17 cellular contexts compared by ENCODE assay signal in the genomic region with DNA sequence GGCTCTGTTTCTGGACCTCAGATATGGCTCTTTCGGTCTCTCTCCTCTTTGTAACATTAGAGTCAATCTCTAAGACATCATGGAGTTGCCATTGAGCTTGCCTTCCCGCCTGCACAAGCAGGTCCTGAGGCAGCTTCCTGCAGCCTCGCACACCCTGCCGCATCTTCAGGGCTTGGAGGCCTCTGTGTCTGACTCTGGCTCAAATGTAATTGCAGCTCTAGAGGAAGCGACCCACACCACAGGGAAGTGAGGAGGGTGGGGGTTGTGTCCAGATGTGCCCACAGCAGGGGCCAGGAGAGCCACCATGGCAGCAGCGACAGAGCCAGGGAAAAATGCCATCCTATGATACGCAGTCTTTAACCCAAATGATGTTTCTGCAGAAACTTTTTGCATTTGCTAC.
DNase-seq lines count a peak whose midpoint lies in the region; ATAC-seq and TF ChIP-seq lines count a peak whose summit lies in the region.
"Had no signal": no experiment of that assay in that cellular context is flagged by ENCODE, and none has a peak within 500 bp of the region (broad histone marks: within the 10 kb centered on the region; RNA-seq: fewer than 3 reads in every experiment).

No MANE protein-coding gene starts in this region.

- H3K27ac ChIP-seq in heart right ventricle (peak overlapping the region; percentile 41 to 96 (median 84)), parathyroid adenoma (peak overlapping the region; percentile 29), transverse colon (peak overlapping the region; percentile 34 to 70 (median 50))
- H3K27ac ChIP-seq: cardiac muscle cell had no signal

- intact Hi-C loops in Right ventricle myocardium inferior (cut with DNase I) (loop anchor here (5.0 kb wide), 2 partner anchors 43 to 47 kb away; no protein-coding TSS in a partner anchor), left cardiac atrium (cut with DNase I) (loop anchor here in 1 of 2 donors (10.0 kb wide), 1 partner anchor 170 kb away; no protein-coding TSS in a partner anchor), heart right ventricle (cut with DNase I) (loop anchor here in 2 of 10 donors (5.0 kb wide), 2 partner anchors 43 to 172 kb away; no protein-coding TSS in a partner anchor), transverse colon (cut with DNase I; ENCODE audit: low total_unique reads) (no loop called here)

- H3K9me3 ChIP-seq in heart right ventricle (no peaks in the 10 kb centered on the region), parathyroid adenoma (ENCODE audit: control insufficient read depth, low read length) (no peaks in the 10 kb centered on the region), transverse colon (no peaks in the 10 kb centered on the region), T-helper 17 cell (ENCODE audit: control insufficient read depth, low read length, poor library complexity, severe bottlenecking) (no peaks in the 10 kb centered on the region)
- H3K9me3 ChIP-seq: Peyer's patch had no signal

- peaks cover 12% of the 10 kb centered on the region for H3K27me3 Mint-ChIP-seq in T-helper 17 cell
- H3K27me3 Mint-ChIP-seq: activated CD4-positive, alpha-beta T cell treated with anti-CD3 and anti-CD28 coated beads, Interleukin-2, amount 10 ng/mL, durations not matched to agents 7 days and 5 days; stimulated activated naive CD8-positive, alpha-beta T cell treated with anti-CD3 and anti-CD28 coated beads, Interleukin-15, amount 100 ng/mL, for 72 hours had no signal

- TF ChIP-seq EP300 in transverse colon (IDR thresholded peaks at IDR 0.05; ENCODE audit: low read depth), result no peak

- peaks cover 13 to 88% (median 46%) of the 10 kb centered on the region in 9 donors for H3K4me1 ChIP-seq in heart right ventricle
- no peaks in the 10 kb centered on the region for H3K4me1 ChIP-seq in parathyroid adenoma
- peaks cover 0 to 17% (median 12%) of the 10 kb centered on the region in 4 donors for H3K4me1 ChIP-seq in transverse colon

- no peak overlapping the region for H3K4me3 Mint-ChIP-seq in T-helper 17 cell
- H3K4me3 Mint-ChIP-seq: activated CD4-positive, alpha-beta T cell treated with anti-CD3 and anti-CD28 coated beads, Interleukin-2, amount 10 ng/mL, durations not matched to agents 7 days and 5 days; stimulated activated naive CD8-positive, alpha-beta T cell treated with anti-CD3 and anti-CD28 coated beads, Interleukin-15, amount 100 ng/mL, for 72 hours had no signal

- 91% methylated on average over 7 of the region's 7 CpGs for WGBS in heart right ventricle, 2 donors
- 99 to 100% methylated on average over 1 to 7 of the region's 7 CpGs for WGBS in transverse colon (ENCODE audit: low coverage in 1 of 2), 2 donors

- H3K9ac ChIP-seq in parathyroid adenoma, result no peak overlapping the region

- no peaks in the 10 kb centered on the region for H3K79me2 ChIP-seq in parathyroid adenoma

- no peak overlapping the region for H3K4me3 ChIP-seq in heart right ventricle
- no peak overlapping the region for H3K4me3 ChIP-seq in parathyroid adenoma (ENCODE audit: low read depth, low read length)
- no peak overlapping the region for H3K4me3 ChIP-seq in transverse colon
- H3K4me3 ChIP-seq: cardiac muscle cell, lung, Peyer's patch had no signal

- H3K27me3 ChIP-seq in heart right ventricle, result no peaks in the 10 kb centered on the region
- H3K27me3 ChIP-seq in parathyroid adenoma (ENCODE audit: control insufficient read depth, insufficient read depth, low read length), result no peaks in the 10 kb centered on the region
- H3K27me3 ChIP-seq in transverse colon, result no peaks in the 10 kb centered on the region
- H3K27me3 ChIP-seq: cardiac muscle cell, Peyer's patch had no signal

- no peaks in the 10 kb centered on the region for H3K36me3 ChIP-seq in heart right ventricle
- H3K36me3 ChIP-seq in parathyroid adenoma (ENCODE audit: control insufficient read depth, insufficient read depth, low read length), result no peaks in the 10 kb centered on the region
- H3K36me3 ChIP-seq in transverse colon, result no peaks in the 10 kb centered on the region
- H3K36me3 ChIP-seq: cardiac muscle cell, Peyer's patch had no signal

- no peak overlapping the region for H3K4me2 ChIP-seq in parathyroid adenoma (ENCODE audit: low read length)

- peaks cover 4% of the 10 kb centered on the region for H3K36me3 Mint-ChIP-seq in T-helper 17 cell (ENCODE audit: low read depth)

- in situ Hi-C loops in transverse colon (cut with MboI; ENCODE audit: low pct_ligation_motif_present in 1 of 4, low pct_unique_long_range_greater_than_20kb in 1 of 4, low sequenced_read_pairs in 3 of 4), result no loop called here

- no peak overlapping the region for H3K27ac Mint-ChIP-seq in T-helper 17 cell
- H3K27ac Mint-ChIP-seq: activated CD4-positive, alpha-beta T cell treated with anti-CD3 and anti-CD28 coated beads, Interleukin-2, amount 10 ng/mL, durations not matched to agents 7 days and 5 days had no signal

- DNase-seq in Right ventricle myocardium inferior (ENCODE audit: missing footprints), result peak; percentile 20
- DNase-seq in left cardiac atrium, result no peak
- no peak for DNase-seq in heart right ventricle
- no peak for DNase-seq in transverse colon
- no peak for DNase-seq in T-helper 17 cell
- no peak for DNase-seq in GF-D8 (lab: John Stamatoyannopoulos, UW)
- DNase-seq: activated CD4-positive, alpha-beta T cell treated with anti-CD3 and anti-CD28 coated beads, Interleukin-2, amount 10 ng/mL, durations not matched to agents 7 days and 5 days; activated effector memory CD4-positive, alpha-beta T cell treated with anti-CD3 and anti-CD28 coated beads, Interleukin-2, amount 50 U/mL, for 16 hours; NCI-H1417; NCI-H524; stimulated activated naive CD8-positive, alpha-beta T cell treated with anti-CD3 and anti-CD28 coated beads, Interleukin-15, amount 100 ng/mL, for 72 hours; T-helper 2 cell had no signal

- no peak for TF ChIP-seq POLR2A in transverse colon (IDR thresholded peaks at IDR 0.05)

- no peak for ATAC-seq in Right ventricle myocardium inferior
- no peak for ATAC-seq in left cardiac atrium
- ATAC-seq in heart right ventricle, result peak in 2 of 8 donors; percentile 7 to 17
- ATAC-seq in T-helper 17 cell, result no peak
- no peak for ATAC-seq in HG02798 (IDR thresholded peaks at IDR 0.05; ENCODE audit: poor library complexity, unreplicated experiment)

- peaks cover 7% of the 10 kb centered on the region for H3K4me1 Mint-ChIP-seq in T-helper 17 cell
- H3K4me1 Mint-ChIP-seq: stimulated activated naive CD8-positive, alpha-beta T cell treated with anti-CD3 and anti-CD28 coated beads, Interleukin-15, amount 100 ng/mL, for 72 hours had no signal

- TF ChIP-seq CTCF in heart right ventricle (IDR thresholded peaks at IDR 0.05), result no peak
- no peak for TF ChIP-seq CTCF in parathyroid adenoma (IDR thresholded peaks at IDR 0.05)
- no peak for TF ChIP-seq CTCF in transverse colon (IDR thresholded peaks at IDR 0.05)

- H2AFZ ChIP-seq in parathyroid adenoma, result no peak overlapping the region

Comparison
In these comparisons a context has a peak if more than half of its experiments do, and no peak if none do; other contexts are left out.
1. H3K27ac ChIP-seq: peak in every context shown above with its lines; median percentile 84 in heart right ventricle; 50 in transverse colon; 29 in parathyroid adenoma.